8 cellular contexts compared by ENCODE assay signal in the genomic region with DNA sequence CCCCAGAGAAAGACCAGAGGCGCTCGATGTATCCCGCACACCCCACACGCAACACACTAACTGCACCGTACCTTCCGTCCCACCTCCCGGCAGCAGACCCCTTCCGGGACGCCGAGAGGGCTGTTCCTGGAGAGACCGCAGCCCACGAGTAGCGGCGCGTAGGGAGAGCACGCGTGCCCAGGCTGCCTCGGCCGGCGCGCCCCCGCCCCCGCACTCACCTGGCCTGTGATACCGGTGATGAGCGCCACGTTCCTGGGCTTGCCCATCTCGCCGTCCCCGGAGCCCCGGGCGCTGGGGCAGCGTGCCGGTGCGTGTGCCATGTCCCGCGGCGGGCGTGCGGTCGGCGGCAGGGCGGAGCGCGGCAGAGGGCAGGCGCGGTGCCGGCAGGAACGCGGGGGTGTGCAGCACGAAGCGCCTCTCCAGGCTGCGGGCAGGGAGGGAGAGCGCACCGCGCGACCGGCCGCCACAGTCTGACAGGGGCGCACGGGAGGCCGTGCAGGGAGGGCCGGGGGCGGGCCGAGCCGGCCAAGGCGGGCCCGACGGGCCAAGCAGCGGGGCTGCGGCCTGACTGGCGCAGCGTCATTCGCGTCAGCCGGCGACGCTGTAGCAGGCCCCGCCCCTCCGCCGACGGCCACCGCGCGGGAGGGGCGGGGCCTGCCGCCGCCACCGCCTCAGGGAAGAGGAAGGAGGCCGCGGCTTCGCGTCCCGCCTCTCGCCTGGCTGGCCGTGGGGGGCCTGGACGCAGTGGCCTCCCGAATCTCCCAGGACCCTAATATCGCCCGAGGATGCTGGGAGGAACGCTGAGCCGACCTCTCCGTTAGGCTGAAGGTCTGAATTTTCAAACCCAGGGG. TPM values are rescaled to one million over a fixed set of nuclear protein-coding genes. Genes with fewer than 3 reads are reported as not detected.
DNase-seq lines count a peak whose midpoint lies in the region; ATAC-seq, FAIRE-seq and TF ChIP-seq lines count a peak whose summit lies in the region.

A gene (minus strand): TSS at position 503 of the 851 bp plus-strand sequence.

- TF ChIP-seq EP300 in A549 (IDR thresholded peaks at IDR 0.05), result no peak

- H3K27me3 ChIP-seq in WERI-Rb-1 (ENCODE audit: insufficient read depth, low read depth, severe bottlenecking), result no peaks in the 10 kb centered on the region
- no peaks in the 10 kb centered on the region for H3K27me3 ChIP-seq in small intestine (ENCODE audit: control insufficient read depth in 2 of 2, insufficient read depth in 2 of 2, low read length in 2 of 2)

- H3K9me3 ChIP-seq in A549 (no peaks in the 10 kb centered on the region), WERI-Rb-1 (ENCODE audit: severe bottlenecking) (no peaks in the 10 kb centered on the region), small intestine (ENCODE audit: control insufficient read depth, low read depth) (no peaks in the 10 kb centered on the region)

- in situ Hi-C loops in T47D (cut with HindIII; ENCODE audit: low pct_unique_long_range_greater_than_20kb, low sequenced_read_pairs), result no loop called here

- ATAC-seq in A549 (peak; percentile 97 to 100), GM18520 (IDR thresholded peaks at IDR 0.05; ENCODE audit: unreplicated experiment) (peak; percentile 89), HG03045 (IDR thresholded peaks at IDR 0.05; ENCODE audit: unreplicated experiment) (peak; percentile 96)

- no peak for FAIRE-seq in A549 (lab: Jason Lieb, UNC)
- FAIRE-seq in small intestine (lab: Jason Lieb, UNC), result no peak

- peak within 1 kb of the TSS; percentile 94 for H3K4me2 ChIP-seq in A549

- TF ChIP-seq RAD21 in A549 (conservative IDR thresholded peaks at IDR 0.05 in 1 of 2, IDR thresholded peaks at IDR 0.05 in 1 of 2), result no peak

- CTCF ChIA-PET in A549 (lab: Yijun Ruan, JAX), result no interaction called here

- DNase-seq in A549 (ENCODE audit: low read depth in 1 of 2, low spot score in 1 of 2), result peak; percentile 77 to 79
- DNase-seq in NCI-H2107 treated with DMSO at 0.1 percent for 48 hours (lab: John Stamatoyannopoulos, UW; ENCODE audit: unreplicated experiment), result peak; percentile 14
- DNase-seq in WERI-Rb-1, result peak; percentile 93
- peak; percentile 93 to 95 for DNase-seq in T47D (ENCODE audit: low read depth in 1 of 2, low spot score in 1 of 2)
- DNase-seq in iPS-NIHi11 (ENCODE audit: low spot score), result peak; percentile 98
- DNase-seq in small intestine, result peak; percentile 91

- H3K4me3 ChIP-seq in A549, result peak within 1 kb of the TSS; percentile 71
- H3K4me3 ChIP-seq in WERI-Rb-1 (ENCODE audit: low read depth, low read length), result peak within 1 kb of the TSS; percentile 94
- peak within 1 kb of the TSS; percentile 81 to 94 for H3K4me3 ChIP-seq in small intestine (ENCODE audit: low read depth in 1 of 2, low read length in 2 of 2)

- TF ChIP-seq POLR2A in A549 (IDR thresholded peaks at IDR 0.05; ENCODE audit: low read length), result peak; percentile 64

- H3K27ac ChIP-seq in A549, result peak within 1 kb of the TSS; percentile 79 to 92
- peak within 1 kb of the TSS; percentile 41 for H3K27ac ChIP-seq in WERI-Rb-1
- H3K27ac ChIP-seq in small intestine (ENCODE audit: low read depth in 1 of 2, low read length in 1 of 2), result peak within 1 kb of the TSS; percentile 93 to 99

- POLR2A ChIA-PET in A549 (lab: Yijun Ruan, JAX), result no interaction called here

- WGBS in A549 (ENCODE audit: missing lambda C conversion rate), result no CpG with 5 or more reads among the region's 102 CpGs
- 0 to 1% (median 1%) methylated on average over 68 to 102 of the region's 102 CpGs for WGBS in small intestine, 3 donors

- no peaks in the 10 kb centered on the region for H3K36me3 ChIP-seq in WERI-Rb-1
- peaks cover 0 to 4% of the 10 kb centered on the region in 2 donors for H3K36me3 ChIP-seq in small intestine (ENCODE audit: control insufficient read depth in 2 of 2, insufficient read depth in 2 of 2, low read length in 2 of 2)

- H3K4me1 ChIP-seq in A549 (peaks cover 4% of the 10 kb centered on the region; the same call in 2 of the 3 replicates), small intestine (ENCODE audit: control insufficient read depth in 2 of 2, insufficient read depth in 1 of 2, low read depth in 1 of 2, low read length in 1 of 2) (peaks cover 0 to 2% of the 10 kb centered on the region in 2 donors)

- TF ChIP-seq CTCF in A549 (IDR thresholded peaks at IDR 0.05) (no peak), WERI-Rb-1 (IDR thresholded peaks at IDR 0.05; ENCODE audit: low read depth, low read length) (no peak)

TF ChIP-seq in A549, 52 proteins besides CTCF, POLR2A, EP300 and RAD21:
- TF ChIP-seq EHF (CRISPR knock-in tag; IDR thresholded peaks at IDR 0.05), result no peak
- no peak for TF ChIP-seq TP53 (CRISPR knock-in tag; IDR thresholded peaks at IDR 0.05)
- TF ChIP-seq PHF8 (IDR thresholded peaks at IDR 0.05; ENCODE audit: borderline replicate concordance, low read depth), result peak; percentile 27

RNA-seq across cellular contexts. Expression of the gene that starts here (rescaled TPM):
- polyA plus RNA-seq in A549 (2011; rRNA removed), result 10.4 and 12.4 TPM in 2 replicates
- 5.7 and 5.9 TPM in 2 replicates for polyA plus RNA-seq in A549 (2012; cell fraction: cytosol; rRNA removed)
- 5.3 and 7.1 TPM in 2 replicates for polyA plus RNA-seq in A549 (2012; cell fraction: nucleus; rRNA removed)
- polyA plus RNA-seq in A549 (2017; fragmentation: RNase III; extraction: RNeasy Plus Mini Kit Qiagen cat#74134 plus additional on column Dnase treatment), result 9.9 to 12.1 TPM (median 10.7 TPM) in 3 replicates
- 4.0 and 5.0 TPM in 2 replicates for polyA minus RNA-seq in A549 (2011; rRNA and poly(A)+ RNA removed)
- 100 to 1,000 TPM; 168 to 243 (median 232) TPM for polyA plus RNA-seq in small intestine

Comparison
In these comparisons a context has a peak if more than half of its experiments do, and no peak if none do; other contexts are left out.
1. Peak in every context shown above with its lines: DNase-seq, ATAC-seq, H3K4me3 ChIP-seq and H3K27ac ChIP-seq.
2. RNA of the gene that starts here (polyA plus RNA-seq): 168 to 243 TPM in small intestine; 5.3 to 12.4 TPM in A549; every median in the first group is over 10 times any median in the second.
3. DNase-seq: peak in every context shown above with its lines; median percentile 98 in iPS-NIHi11; 94 in T47D; 93 in WERI-Rb-1; 91 in small intestine; 78 in A549; 14 in NCI-H2107 treated with DMSO at 0.1 percent for 48 hours.
4. H3K27ac ChIP-seq: peak in every context shown above with its lines; median percentile 96 in small intestine; 86 in A549; 41 in WERI-Rb-1.